21 cellular contexts compared by ENCODE assay signal in the genomic region with DNA sequence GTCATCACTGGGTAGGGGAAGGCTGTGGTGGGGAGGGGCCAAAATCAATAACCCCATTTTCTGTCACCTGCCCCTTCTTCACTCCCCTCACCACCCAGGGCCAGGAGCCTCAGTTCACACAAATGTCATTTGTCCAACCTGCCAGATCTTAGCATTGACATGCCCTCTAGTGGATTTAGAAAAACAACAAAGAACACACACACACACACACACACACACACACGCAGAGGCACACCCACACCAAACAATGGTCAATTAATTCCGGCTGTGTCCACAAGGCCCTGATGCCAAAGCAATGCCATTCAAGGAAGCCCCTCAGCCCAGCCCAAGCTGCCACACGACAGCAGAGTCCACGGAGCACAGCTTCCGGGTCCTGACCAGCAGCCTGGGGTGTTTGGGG.
"Had no signal": no experiment of that assay in that cellular context is flagged by ENCODE, and none has a peak within 500 bp of the region (broad histone marks: within the 10 kb centered on the region; RNA-seq: fewer than 3 reads in every experiment).

No MANE protein-coding gene starts in this region.

- H3K4me1 Mint-ChIP-seq: activated CD4-positive, alpha-beta T cell treated with anti-CD3 and anti-CD28 coated beads, Interleukin-2, amount 10 ng/mL, durations not matched to agents 7 days and 5 days; memory B cell had no signal

- H3K4me3 ChIP-seq: body of pancreas, esophagus squamous epithelium, pancreas, right lobe of liver, suprapubic skin had no signal

- ATAC-seq: activated CD4-positive, CD25-positive, alpha-beta regulatory T cell treated with anti-CD3 and anti-CD28 coated beads, Interleukin-2, amount 50 U/mL, for 24 hours; activated CD8-positive, alpha-beta T cell treated with anti-CD3 and anti-CD28 coated beads, Interleukin-2, amount 10 ng/mL, durations not matched to agents 7 days and 5 days; body of pancreas; effector memory CD8-positive, alpha-beta T cell; naive thymus-derived CD4-positive, alpha-beta T cell; pancreas; right lobe of liver; stimulated activated naive CD8-positive, alpha-beta T cell treated with anti-CD3 and anti-CD28 coated beads, Interleukin-15, amount 100 ng/mL, for 72 hours had no signal

- H3K9me3 ChIP-seq: body of pancreas, esophagus squamous epithelium, neutrophil, pancreas, right lobe of liver, suprapubic skin had no signal

- H3K9me3 Mint-ChIP-seq: activated CD4-positive, alpha-beta T cell treated with anti-CD3 and anti-CD28 coated beads, Interleukin-2, amount 10 ng/mL, durations not matched to agents 7 days and 5 days; activated T-cell treated with anti-CD3 and anti-CD28 coated beads, Interleukin-2, amount 50 U/mL, for 24 hours; activated T-helper 2 cell treated with anti-CD3 and anti-CD28 coated beads, Interferon-gamma antibody, Interleukin-2, Interleukin-4, amounts not matched to agents 10 μg/mL and 5 μg/mL and 100 μg/mL, durations not matched to agents 14 hours and 24 hours and 36 hours; effector memory CD8-positive, alpha-beta T cell; memory B cell; stimulated activated naive CD8-positive, alpha-beta T cell treated with anti-CD3 and anti-CD28 coated beads, Interleukin-15, amount 100 ng/mL, for 72 hours; type B pancreatic cell had no signal

- H3K27me3 ChIP-seq: body of pancreas, pancreas, right lobe of liver had no signal

- DNase-seq: activated CD4-positive, alpha-beta T cell treated with anti-CD3 and anti-CD28 coated beads, Interleukin-2, amount 10 ng/mL, durations not matched to agents 7 days and 5 days; activated CD8-positive, alpha-beta T cell treated with anti-CD3 and anti-CD28 coated beads, Interleukin-2, amount 10 ng/mL, durations not matched to agents 7 days and 5 days; activated naive CD4-positive, alpha-beta T cell treated with Interleukin-2 at 50 U/mL for 16 hours; activated T-cell treated with anti-CD3 and anti-CD28 coated beads, Interleukin-2, amount 50 U/mL, for 24 hours; body of pancreas; dermis blood vessel endothelial cell; effector memory CD8-positive, alpha-beta T cell; esophagus squamous epithelium; naive thymus-derived CD4-positive, alpha-beta T cell; pancreas; right lobe of liver; small intestine; stimulated activated CD4-positive, alpha-beta T cell treated with anti-CD3 and anti-CD28 coated beads, Interleukin-15, amount 100 ng/mL, for 24 hours; stimulated activated CD4-positive, alpha-beta T cell treated with anti-CD3 and anti-CD28 coated beads, Interleukin-2, amount 100 ng/mL, for 48 hours; stimulated activated naive CD8-positive, alpha-beta T cell treated with anti-CD3 and anti-CD28 coated beads, Interleukin-15, amount 100 ng/mL, for 72 hours had no signal

- H3K27ac ChIP-seq: body of pancreas, esophagus squamous epithelium, neutrophil, pancreas, right lobe of liver, suprapubic skin had no signal

- H3K36me3 ChIP-seq: esophagus squamous epithelium, neutrophil, pancreas, right lobe of liver, suprapubic skin had no signal

- H3K36me3 Mint-ChIP-seq: memory B cell; naive thymus-derived CD4-positive, alpha-beta T cell; type B pancreatic cell had no signal

- H3K27ac Mint-ChIP-seq: activated CD4-positive, alpha-beta T cell treated with anti-CD3 and anti-CD28 coated beads, Interleukin-2, amount 10 ng/mL, durations not matched to agents 7 days and 5 days; activated CD8-positive, alpha-beta T cell treated with anti-CD3 and anti-CD28 coated beads, Interleukin-2, amount 10 ng/mL, durations not matched to agents 7 days and 5 days; activated T-cell treated with anti-CD3 and anti-CD28 coated beads, Interleukin-2, amount 50 U/mL, for 24 hours; activated T-helper 2 cell treated with anti-CD3 and anti-CD28 coated beads, Interferon-gamma antibody, Interleukin-2, Interleukin-4, amounts not matched to agents 10 μg/mL and 5 μg/mL and 100 μg/mL, durations not matched to agents 14 hours and 24 hours and 36 hours; effector memory CD8-positive, alpha-beta T cell; memory B cell; stimulated activated naive CD8-positive, alpha-beta T cell treated with anti-CD3 and anti-CD28 coated beads, Interleukin-15, amount 100 ng/mL, for 72 hours; type B pancreatic cell had no signal

- H3K4me1 ChIP-seq: body of pancreas, esophagus squamous epithelium, pancreas, right lobe of liver, suprapubic skin had no signal

- H3K4me3 Mint-ChIP-seq: activated CD4-positive, alpha-beta T cell treated with anti-CD3 and anti-CD28 coated beads, Interleukin-2, amount 10 ng/mL, durations not matched to agents 7 days and 5 days; activated CD8-positive, alpha-beta T cell treated with anti-CD3 and anti-CD28 coated beads, Interleukin-2, amount 10 ng/mL, durations not matched to agents 7 days and 5 days; activated T-cell treated with anti-CD3 and anti-CD28 coated beads, Interleukin-2, amount 50 U/mL, for 24 hours; effector memory CD8-positive, alpha-beta T cell; memory B cell; naive thymus-derived CD4-positive, alpha-beta T cell; stimulated activated naive CD8-positive, alpha-beta T cell treated with anti-CD3 and anti-CD28 coated beads, Interleukin-15, amount 100 ng/mL, for 72 hours; type B pancreatic cell had no signal
